Comparison of ENCODE assay signal across 1 cellular context in genomic region chr6:85406641-85407075, GRCh38.
TF ChIP-seq lines count a peak whose summit lies in the region.

No MANE protein-coding gene starts in this region.

TF ChIP-seq in H1, 55 proteins besides CTCF, POLR2A, EP300 and RAD21:
- TF ChIP-seq SUZ12 (IDR thresholded peaks at IDR 0.05; ENCODE audit: low read length) (no peak), TCF12 (IDR thresholded peaks at IDR 0.05; ENCODE audit: low read depth, low read length) (no peak), CTBP2 (IDR thresholded peaks at IDR 0.05; ENCODE audit: borderline replicate concordance, insufficient read depth, insufficient read length, low read length) (no peak), SP2 (IDR thresholded peaks at IDR 0.05; ENCODE audit: low read length) (no peak), CEBPB (IDR thresholded peaks at IDR 0.05; ENCODE audit: low read depth, low read length) (no peak), KDM1A (IDR thresholded peaks at IDR 0.05; ENCODE audit: borderline replicate concordance, low read length) (no peak), HDAC6 (IDR thresholded peaks at IDR 0.05; ENCODE audit: low read depth, low read length) (no peak), TEAD4 (IDR thresholded peaks at IDR 0.05; ENCODE audit: low read depth, low read length) (no peak), BACH1 (IDR thresholded peaks at IDR 0.05; ENCODE audit: low read length) (no peak), MAFK (IDR thresholded peaks at IDR 0.05; ENCODE audit: low read depth, low read length) (no peak), RNF2 (IDR thresholded peaks at IDR 0.05; ENCODE audit: borderline replicate concordance, low read depth, low read length, missing control alignments, poor library complexity, severe bottlenecking) (no peak), POU5F1 (IDR thresholded peaks at IDR 0.05; ENCODE audit: low read depth, low read length) (no peak), RFX5 (IDR thresholded peaks at IDR 0.05; ENCODE audit: borderline replicate concordance, low read depth, low read length) (no peak), MAX (IDR thresholded peaks at IDR 0.05) (no peak), CREB1 (IDR thresholded peaks at IDR 0.05) (no peak), USF2 (IDR thresholded peaks at IDR 0.05; ENCODE audit: low read length) (no peak), SIRT6 (IDR thresholded peaks at IDR 0.05; ENCODE audit: low read length) (no peak)
